In the genomic region with DNA sequence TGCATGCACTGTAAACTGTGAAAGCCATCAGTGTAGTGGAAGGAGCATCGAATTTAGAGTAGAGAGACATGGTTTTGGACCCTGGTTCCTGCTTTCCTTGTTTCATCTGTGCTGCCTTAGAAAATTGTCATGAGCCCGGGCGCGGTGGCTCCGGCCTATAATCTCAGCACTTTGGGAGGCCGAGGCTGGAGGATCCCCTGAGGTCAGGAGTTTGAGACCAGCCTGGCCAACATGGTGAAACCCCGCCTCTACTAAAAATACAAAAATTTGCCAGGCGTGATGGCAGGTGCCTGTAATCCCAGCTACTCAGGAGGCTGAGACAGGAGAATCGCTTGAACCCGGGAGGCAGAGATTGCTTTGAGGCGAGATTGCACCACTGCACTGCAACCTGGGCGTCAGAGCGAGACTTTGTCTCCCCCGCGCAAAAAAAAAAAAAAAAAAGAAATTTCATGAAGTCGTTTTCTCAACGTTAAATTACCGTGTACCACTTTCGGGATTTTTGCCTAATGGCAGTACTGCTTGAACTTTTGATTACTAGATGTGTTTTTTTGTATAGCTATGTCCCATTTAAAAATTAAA, we compare ENCODE assay signal across 8 cellular contexts. TPM values are rescaled to one million over a fixed set of nuclear protein-coding genes. Genes with fewer than 3 reads are reported as not detected.
DNase-seq lines count a peak whose midpoint lies in the region; ATAC-seq and TF ChIP-seq lines count a peak whose summit lies in the region.

No MANE protein-coding gene starts in this region.

- no peak for TF ChIP-seq POLR2A in breast epithelium (IDR thresholded peaks at IDR 0.05)

- no peaks in the 10 kb centered on the region for H3K27me3 ChIP-seq in right atrium auricular region
- H3K27me3 ChIP-seq in breast epithelium: no peaks in the 10 kb centered on the region
- no peaks in the 10 kb centered on the region for H3K27me3 ChIP-seq in mononuclear cell (ENCODE audit: insufficient read depth, low read length)
- H3K27me3 ChIP-seq in aorta (ENCODE audit: control insufficient read depth in 1 of 2, insufficient read depth in 2 of 2, low read length in 1 of 2): no peaks in the 10 kb centered on the region

- H3K9me3 ChIP-seq in right atrium auricular region (no peaks in the 10 kb centered on the region), breast epithelium (no peaks in the 10 kb centered on the region), mononuclear cell (ENCODE audit: low read depth, low read length) (no peaks in the 10 kb centered on the region), aorta (ENCODE audit: control insufficient read depth, low read length) (no peaks in the 10 kb centered on the region)

- TF ChIP-seq CTCF in right atrium auricular region (IDR thresholded peaks at IDR 0.05) (no peak), breast epithelium (IDR thresholded peaks at IDR 0.05) (no peak)

- peaks cover 2% of the 10 kb centered on the region for H3K36me3 ChIP-seq in right atrium auricular region
- no peaks in the 10 kb centered on the region for H3K36me3 ChIP-seq in breast epithelium
- H3K36me3 ChIP-seq in aorta (ENCODE audit: control insufficient read depth in 1 of 2, insufficient read depth in 2 of 2, low read length in 1 of 2): no peaks in the 10 kb centered on the region

- DNase-seq in right atrium auricular region (ENCODE audit: low spot score) (no peak), left cardiac atrium (no peak), breast epithelium (ENCODE audit: low spot score in 2 of 2) (peak in 1 of 2 donors; percentile 34), aorta (no peak), NCI-H1436 treated with DMSO at 0.1 percent for 48 hours (lab: John Stamatoyannopoulos, UW) (no peak)

- ATAC-seq in left cardiac atrium: no peak
- no peak for ATAC-seq in aorta (ENCODE audit: low FRiP score)
- ATAC-seq in HG03039 (IDR thresholded peaks at IDR 0.05; ENCODE audit: unreplicated experiment): no peak
- ATAC-seq in GM18858 (IDR thresholded peaks at IDR 0.05; ENCODE audit: unreplicated experiment): no peak

- H3K27ac ChIP-seq in right atrium auricular region (peak overlapping the region; percentile 99), breast epithelium (peak overlapping the region; percentile 100), aorta (ENCODE audit: low read depth in 1 of 2, low read length in 2 of 2) (peak overlapping the region; percentile 95 to 100)

- peak overlapping the region; percentile 71 to 87 for H3K4me3 ChIP-seq in right atrium auricular region
- H3K4me3 ChIP-seq in breast epithelium: peak overlapping the region; percentile 80 to 93 (median 81)
- H3K4me3 ChIP-seq in mononuclear cell (ENCODE audit: low read length): peak overlapping the region; percentile 87
- H3K4me3 ChIP-seq in aorta (ENCODE audit: low read length in 2 of 2): peak overlapping the region; percentile 82 to 98

- intact Hi-C loops in left cardiac atrium (cut with DNase I) (no loop called here), breast epithelium (cut with DNase I; ENCODE audit: low total_unique reads) (no loop called here), aorta (cut with DNase I) (loop anchor here in 1 of 2 donors (2.0 to 5.0 kb wide), 4 partner anchors 20 to 266 kb away; partner anchors contain the start of genes ARL6IP1 and TMC7)

- WGBS in aorta, 2 donors: 44 to 47% methylated on average over 19 of the region's 19 CpGs

- peaks cover 0 to 12% of the 10 kb centered on the region in 2 donors for H3K4me1 ChIP-seq in right atrium auricular region
- no peaks in the 10 kb centered on the region for H3K4me1 ChIP-seq in breast epithelium
- H3K4me1 ChIP-seq in mononuclear cell (ENCODE audit: insufficient read depth, low read length): peaks cover 22% of the 10 kb centered on the region
- no peaks in the 10 kb centered on the region for H3K4me1 ChIP-seq in aorta (ENCODE audit: control insufficient read depth in 1 of 2, insufficient read depth in 2 of 2, low read length in 2 of 2)

RNA-seq across cellular contexts. Expression of gene COQ7, which starts 0.9 kb away (rescaled TPM):
- total RNA-seq in right atrium auricular region (10 to 100 TPM; 19.6 to 27.3 TPM), left cardiac atrium (10 to 100 TPM; 30.6 to 31.5 TPM), breast epithelium (10 to 100 TPM; 13.8 to 20.2 (median 16.4) TPM), mononuclear cell (7.3 TPM), aorta (10 to 100 TPM; 18.7 to 19.2 TPM)
- polyA plus RNA-seq in aorta: 10 to 100 TPM; 12.2 to 16.8 TPM

RNA-seq across cellular contexts. Expression of gene ITPRIPL2, which starts 45.4 kb away (rescaled TPM):
- 10 to 100 TPM; 17.5 to 40.2 TPM for total RNA-seq in right atrium auricular region
- 10 to 100 TPM; 23.3 to 40.7 TPM for total RNA-seq in left cardiac atrium
- 10 to 100 TPM; 36.1 to 66.6 (median 40.3) TPM for total RNA-seq in breast epithelium
- 2.5 TPM for total RNA-seq in mononuclear cell
- total RNA-seq in aorta: 10 to 100 TPM; 71.5 to 88.9 TPM
- polyA plus RNA-seq in aorta: 10 to 100 TPM; 15.7 to 19.1 TPM
